Comparison of ENCODE assay signal across 9 cellular contexts in the genomic region with DNA sequence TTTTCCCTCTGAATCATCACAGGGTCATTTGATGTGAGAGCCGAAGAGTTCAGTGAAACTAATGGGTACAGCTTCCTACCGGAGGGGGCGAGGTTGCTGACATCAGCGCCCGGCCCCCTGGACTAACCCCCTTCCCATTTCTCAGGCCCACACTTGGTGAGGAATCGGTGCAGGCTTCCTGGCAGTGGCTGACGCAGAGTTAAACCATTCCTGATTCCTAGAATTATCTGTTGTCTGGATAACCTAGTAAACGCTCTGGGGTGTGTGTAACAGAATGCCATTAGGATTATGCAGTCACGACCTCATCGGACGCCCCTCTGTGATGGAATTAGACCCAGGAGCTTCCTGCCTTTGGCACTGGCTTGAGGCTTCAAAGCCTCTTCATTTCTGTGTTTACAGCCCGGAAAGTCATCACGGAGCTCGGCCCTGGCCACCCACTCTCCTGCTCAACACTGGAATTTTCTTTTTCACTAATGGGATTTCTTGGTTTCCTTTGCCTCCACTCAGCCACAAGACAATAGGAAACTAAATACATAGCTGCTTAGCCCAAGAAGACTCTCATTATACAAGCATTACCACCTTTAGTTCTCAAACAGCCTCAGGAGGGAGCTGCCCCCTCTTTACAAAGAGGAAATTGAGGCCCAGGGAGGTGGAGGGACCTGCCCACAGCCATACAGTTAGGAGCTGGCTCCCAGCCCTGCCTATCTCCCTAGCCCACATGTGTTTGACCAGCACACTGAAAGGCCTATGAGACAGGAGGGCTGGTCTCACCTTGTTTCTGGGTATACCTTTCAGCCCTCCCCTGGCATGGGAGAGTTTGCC.
DNase-seq lines count a peak whose midpoint lies in the region; ATAC-seq and TF ChIP-seq lines count a peak whose summit lies in the region.
"Had no signal": no experiment of that assay in that cellular context is flagged by ENCODE, and none has a peak within 500 bp of the region (broad histone marks: within the 10 kb centered on the region; RNA-seq: fewer than 3 reads in every experiment).

No MANE protein-coding gene starts in this region.

- H3K36me3 Mint-ChIP-seq in T-helper 17 cell (ENCODE audit: low read depth) = peaks cover 11% of the 10 kb centered on the region

- DNase-seq in Daoy (ENCODE audit: low read depth) (peak; percentile 91), T-helper 17 cell (no peak), fibroblast of pulmonary artery (ENCODE audit: low read depth) (peak; percentile 80), pulmonary artery endothelial cell (ENCODE audit: low read depth, low spot score) (peak; percentile 78), posterior cingulate gyrus (no peak), GM20000 (ENCODE audit: low spot score) (no peak), D341Med (ENCODE audit: low spot score) (no peak)
- DNase-seq in stimulated activated CD4-positive, alpha-beta T cell treated with anti-CD3 and anti-CD28 coated beads, Interleukin-2, amount 100 ng/mL, for 48 hours = no peak
- DNase-seq: SHP77 treated with DMSO at 0.1 percent for 48 hours had no signal

- H3K27me3 Mint-ChIP-seq in T-helper 17 cell = no peaks in the 10 kb centered on the region

- no peak for ATAC-seq in T-helper 17 cell

- no peak overlapping the region for H3K4me3 Mint-ChIP-seq in T-helper 17 cell

- intact Hi-C loops in posterior cingulate gyrus (cut with DNase I) = no loop called here

- no peaks in the 10 kb centered on the region for H3K9me3 ChIP-seq in T-helper 17 cell (ENCODE audit: control insufficient read depth, low read length, poor library complexity, severe bottlenecking)

- peak overlapping the region; percentile 87 for H3K27ac Mint-ChIP-seq in T-helper 17 cell

- H3K4me3 ChIP-seq in fibroblast of pulmonary artery (replicated peaks; ENCODE audit: low read depth, low read length) = no peak overlapping the region

- H3K4me1 Mint-ChIP-seq in T-helper 17 cell = peaks cover 10% of the 10 kb centered on the region

- no peak for TF ChIP-seq CTCF in fibroblast of pulmonary artery (IDR thresholded peaks at IDR 0.05; ENCODE audit: low read length, missing control alignments)
- TF ChIP-seq CTCF in GM20000 (IDR thresholded peaks at IDR 0.05; ENCODE audit: extremely low read depth, missing control alignments) = no peak

Comparison
In these comparisons a context has a peak if more than half of its experiments do, and no peak if none do; other contexts are left out.
1. DNase-seq: peak in Daoy (single experiment), fibroblast of pulmonary artery (single experiment) and pulmonary artery endothelial cell (single experiment); none in T-helper 17 cell (0 of 3), posterior cingulate gyrus (0 of 10), stimulated activated CD4-positive, alpha-beta T cell treated with anti-CD3 and anti-CD28 coated beads, Interleukin-2, amount 100 ng/mL, for 48 hours (0 of 2), GM20000 (single experiment) and D341Med (single experiment).